ENCODE assay signal across 20 cellular contexts in the genomic region with DNA sequence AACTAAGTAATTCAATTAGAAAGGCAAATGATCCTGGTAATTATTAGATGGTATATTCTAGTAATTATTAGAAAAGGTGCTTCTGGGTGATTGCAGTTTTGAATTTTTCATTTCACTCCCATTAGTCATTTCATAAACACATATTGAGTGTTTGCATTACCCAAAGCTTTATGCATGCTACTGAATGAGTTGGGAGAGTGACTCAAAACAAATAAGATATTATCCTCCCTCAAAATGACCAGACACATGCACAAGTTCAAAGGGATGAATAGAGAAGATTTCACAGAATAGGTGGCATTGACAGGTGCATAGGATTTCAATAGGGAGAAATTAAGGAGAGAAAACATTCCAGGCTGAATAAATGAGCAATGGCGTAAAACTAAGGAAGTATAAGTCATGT.
DNase-seq lines count a peak whose midpoint lies in the region; ATAC-seq, FAIRE-seq and TF ChIP-seq lines count a peak whose summit lies in the region.
"Had no signal": no experiment of that assay in that cellular context is flagged by ENCODE, and none has a peak within 500 bp of the region (broad histone marks: within the 10 kb centered on the region; RNA-seq: fewer than 3 reads in every experiment).

No MANE protein-coding gene starts in this region.

- H3K27me3 Mint-ChIP-seq in activated T-helper 17 cell treated with anti-CD3 and anti-CD28 coated beads, Interleukin-2, amount 50 U/mL, for 72 hours: no peaks in the 10 kb centered on the region

- TF ChIP-seq RAD21 in HepG2 (CRISPR knock-in tag; IDR thresholded peaks at IDR 0.05): no peak

- H3K4me2 ChIP-seq in KMS-11 (peak overlapping the region; percentile 2; the same call in 1 of the 2 replicates), HepG2 (ENCODE audit: low read depth, low read length) (no peak overlapping the region)
- H3K4me2 ChIP-seq: PC-9 had no signal

- FAIRE-seq in HepG2 (lab: Jason Lieb, UNC): no peak
- FAIRE-seq: A204.1 had no signal

- H3K4me3 ChIP-seq in KMS-11 (IDR thresholded peaks at IDR 0.05; ENCODE audit: insufficient read depth, low read depth, low read length) (no peak overlapping the region), HepG2 (replicated peaks in 1 of 3; ENCODE audit: insufficient read depth in 1 of 3, low read depth in 2 of 3, low read length in 3 of 3) (no peak overlapping the region), testis (no peak overlapping the region)
- H3K4me3 ChIP-seq: HAP-1, PC-9, SK-N-MC had no signal

- 94% methylated on average over 1 of the region's 1 CpG for WGBS in HepG2 (ENCODE audit: low lambda C conversion rate)
- WGBS in testis, 2 donors: 84 to 96% methylated on average over 1 of the region's 1 CpG

- TF ChIP-seq POLR2A in HepG2 (IDR thresholded peaks at IDR 0.05; ENCODE audit: insufficient read depth in 1 of 2, low read depth in 2 of 2, low read length in 2 of 2) (no peak), testis (IDR thresholded peaks at IDR 0.05) (no peak)

- H3K9ac ChIP-seq in KMS-11: no peak overlapping the region
- no peak overlapping the region for H3K9ac ChIP-seq in HepG2 (ENCODE audit: insufficient read depth, low read depth, low read length)

- no peak for TF ChIP-seq CTCF in KMS-11 (conservative IDR thresholded peaks at IDR 0.05; ENCODE audit: low read depth, low read length)
- no peak for TF ChIP-seq CTCF in HepG2 (CRISPR knock-in tag; IDR thresholded peaks at IDR 0.05)
- no peak for TF ChIP-seq CTCF in testis (IDR thresholded peaks at IDR 0.05)

- BruUV-seq in HepG2 (replicated peaks; lab: Mats Ljungman, UMichigan): no TSS peak

- intact Hi-C loops in HepG2 (cut with micrococcal nuclease; ENCODE audit: unreplicated experiment) (loop anchor here (10.0 kb wide), 1 partner anchor 220 kb away; no protein-coding TSS in a partner anchor), testis (cut with DNase I; ENCODE audit: low total_unique reads) (no loop called here)

- CTCF ChIA-PET in HepG2 (lab: Yijun Ruan, JAX; ENCODE audit: low intra/inter-chr PET ratio, low total read pairs): no interaction called here

- no peaks in the 10 kb centered on the region for H4K20me1 ChIP-seq in KMS-11 (ENCODE audit: insufficient read depth)
- no peaks in the 10 kb centered on the region; the same call in 1 of the 2 replicates for H4K20me1 ChIP-seq in HepG2 (ENCODE audit: insufficient read depth, low read length)

- H2AFZ ChIP-seq in KMS-11 (ENCODE audit: low read depth): no peak overlapping the region
- H2AFZ ChIP-seq in HepG2 (ENCODE audit: low read length): no peak overlapping the region
- H2AFZ ChIP-seq: PC-9 had no signal

- H3K9me3 Mint-ChIP-seq in activated T-helper 17 cell treated with anti-CD3 and anti-CD28 coated beads, Interleukin-2, amount 50 U/mL, for 72 hours: no peaks in the 10 kb centered on the region

- H3K9me3 ChIP-seq in HepG2 (ENCODE audit: low read length) (no peaks in the 10 kb centered on the region), testis (no peaks in the 10 kb centered on the region)
- H3K9me3 ChIP-seq: HAP-1 had no signal

- peak overlapping the region; percentile 8 for H3K27ac Mint-ChIP-seq in activated T-helper 17 cell treated with anti-CD3 and anti-CD28 coated beads, Interleukin-2, amount 50 U/mL, for 72 hours

- no peaks in the 10 kb centered on the region for H3K36me3 Mint-ChIP-seq in activated T-helper 17 cell treated with anti-CD3 and anti-CD28 coated beads, Interleukin-2, amount 50 U/mL, for 72 hours (ENCODE audit: low read depth)

- H3K27ac ChIP-seq in KMS-11: no peak overlapping the region
- no peak overlapping the region for H3K27ac ChIP-seq in HepG2 (ENCODE audit: extremely low read length, insufficient read depth, low read length)
- H3K27ac ChIP-seq in testis: no peak overlapping the region
- H3K27ac ChIP-seq: PC-9, SK-N-MC had no signal

- H3K27me3 ChIP-seq in KMS-11 (ENCODE audit: insufficient read depth, low read depth) (no peaks in the 10 kb centered on the region), HepG2 (ENCODE audit: control insufficient read depth in 1 of 2, insufficient read depth in 2 of 2, low read length in 2 of 2) (no peaks in the 10 kb centered on the region), testis (no peaks in the 10 kb centered on the region)

- H3K36me3 ChIP-seq in KMS-11 (ENCODE audit: insufficient read depth): no peaks in the 10 kb centered on the region
- H3K36me3 ChIP-seq in HepG2 (replicated peaks in 1 of 2; ENCODE audit: control insufficient read depth in 1 of 2, insufficient read depth in 2 of 2, low read length in 2 of 2): peaks cover 1 to 13% of the 10 kb centered on the region in 2 experiments; a peak in 3 of 5 replicates
- no peaks in the 10 kb centered on the region for H3K36me3 ChIP-seq in testis (ENCODE audit: low read depth, missing control alignments)
- H3K36me3 ChIP-seq: HAP-1 had no signal

- TF ChIP-seq EP300 in HepG2 (IDR thresholded peaks at IDR 0.05; ENCODE audit: low read depth in 2 of 2, low read length in 2 of 2): peak in 1 of 2 experiments; percentile 29; a peak in 1 of 4 replicates
- TF ChIP-seq EP300 in HepG2 (CRISPR knock-in tag; IDR thresholded peaks at IDR 0.05; ENCODE audit: borderline replicate concordance): no peak

- in situ Hi-C loops in HepG2 (cut with HindIII; ENCODE audit: extremely low pct_ligation_motif_present, low pct_unique_long_range_greater_than_20kb): loop anchor here (25.0 kb wide), 1 partner anchor 187 kb away; no protein-coding TSS in a partner anchor

- H3K4me1 ChIP-seq in KMS-11 (ENCODE audit: low read depth, poor library complexity, severe bottlenecking): peaks cover 41% of the 10 kb centered on the region
- H3K4me1 ChIP-seq in HepG2 (ENCODE audit: insufficient read depth, low read length): no peaks in the 10 kb centered on the region
- H3K4me1 ChIP-seq in testis: no peaks in the 10 kb centered on the region
- H3K4me1 ChIP-seq: HAP-1 had no signal

- H3K79me2 ChIP-seq in KMS-11 (ENCODE audit: insufficient read depth, low read depth) (no peaks in the 10 kb centered on the region), HepG2 (ENCODE audit: insufficient read depth, low read length) (no peaks in the 10 kb centered on the region)

- ATAC-seq in activated T-helper 17 cell treated with anti-CD3 and anti-CD28 coated beads, Interleukin-2, amount 50 U/mL, for 72 hours (replicated peaks): peak; percentile 29
- ATAC-seq in HepG2 (no peak; the same call in 2 of the 3 replicates), GM19467 (IDR thresholded peaks at IDR 0.05; ENCODE audit: unreplicated experiment) (no peak)

- no peaks in the 10 kb centered on the region for H3K4me1 Mint-ChIP-seq in activated T-helper 17 cell treated with anti-CD3 and anti-CD28 coated beads, Interleukin-2, amount 50 U/mL, for 72 hours

- DNase-seq in SIG-M5 treated with dmso at 0.1 percent for 504 hours (lab: John Stamatoyannopoulos, UW; ENCODE audit: unreplicated experiment): peak; percentile 8
- DNase-seq in SIG-M5 (lab: John Stamatoyannopoulos, UW): no peak
- peak; percentile 40 for DNase-seq in HepG2 (ENCODE audit: low spot score)
- no peak for DNase-seq in testis
- no peak for DNase-seq in AG20443 (ENCODE audit: low spot score)
- DNase-seq: C1 segment of cervical spinal cord, KBM-7, NCI-H1092, NCI-H1694, NCI-H2107, NCI-H345, NCI-H526 treated with DMSO at 0.1 percent for 48 hours, T-helper 1 cell had no signal

- H3K4me3 Mint-ChIP-seq in activated T-helper 17 cell treated with anti-CD3 and anti-CD28 coated beads, Interleukin-2, amount 50 U/mL, for 72 hours: no peak overlapping the region

- POLR2A ChIA-PET in HepG2 (lab: Yijun Ruan, JAX): no interaction called here

TF ChIP-seq in HepG2, 621 proteins besides CTCF, POLR2A, EP300 and RAD21 (continues in another document):
- TF ChIP-seq, protein P1, sequence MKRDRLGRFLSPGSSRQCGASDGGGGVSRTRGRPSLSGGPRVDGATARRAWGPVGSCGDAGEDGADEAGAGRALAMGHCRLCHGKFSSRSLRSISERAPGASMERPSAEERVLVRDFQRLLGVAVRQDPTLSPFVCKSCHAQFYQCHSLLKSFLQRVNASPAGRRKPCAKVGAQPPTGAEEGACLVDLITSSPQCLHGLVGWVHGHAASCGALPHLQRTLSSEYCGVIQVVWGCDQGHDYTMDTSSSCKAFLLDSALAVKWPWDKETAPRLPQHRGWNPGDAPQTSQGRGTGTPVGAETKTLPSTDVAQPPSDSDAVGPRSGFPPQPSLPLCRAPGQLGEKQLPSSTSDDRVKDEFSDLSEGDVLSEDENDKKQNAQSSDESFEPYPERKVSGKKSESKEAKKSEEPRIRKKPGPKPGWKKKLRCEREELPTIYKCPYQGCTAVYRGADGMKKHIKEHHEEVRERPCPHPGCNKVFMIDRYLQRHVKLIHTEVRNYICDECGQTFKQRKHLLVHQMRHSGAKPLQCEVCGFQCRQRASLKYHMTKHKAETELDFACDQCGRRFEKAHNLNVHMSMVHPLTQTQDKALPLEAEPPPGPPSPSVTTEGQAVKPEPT (CRISPR knock-in tag; IDR thresholded peaks at IDR 0.05; ENCODE audit: low read depth): no peak
- peak; percentile 44; the same call in 1 of the 2 replicates for TF ChIP-seq TBX3 (IDR thresholded peaks at IDR 0.05; ENCODE audit: borderline replicate concordance)
- no peak for TF ChIP-seq SOX5 (CRISPR knock-in tag; IDR thresholded peaks at IDR 0.05; ENCODE audit: borderline replicate concordance)
- no peak for TF ChIP-seq ZSCAN25 (CRISPR knock-in tag; IDR thresholded peaks at IDR 0.05)
- TF ChIP-seq JDP2 (CRISPR knock-in tag; IDR thresholded peaks at IDR 0.05; ENCODE audit: borderline replicate concordance): no peak
- no peak for TF ChIP-seq RORA (CRISPR knock-in tag; IDR thresholded peaks at IDR 0.05)
- TF ChIP-seq ETV5 (CRISPR knock-in tag; IDR thresholded peaks at IDR 0.05; ENCODE audit: borderline replicate concordance): no peak
- no peak for TF ChIP-seq SRSF9 (IDR thresholded peaks at IDR 0.05; ENCODE audit: borderline replicate concordance, insufficient read depth, low read depth, low read length, poor library complexity, severe bottlenecking)
- no peak for TF ChIP-seq ZNF20 (CRISPR knock-in tag; IDR thresholded peaks at IDR 0.05)
- no peak for TF ChIP-seq ARHGAP35 (CRISPR knock-in tag; IDR thresholded peaks at IDR 0.05; ENCODE audit: borderline replicate concordance)
- no peak for TF ChIP-seq MTA1 (CRISPR knock-in tag; IDR thresholded peaks at IDR 0.05; ENCODE audit: borderline replicate concordance)

Comparison
In these comparisons a context has a peak if more than half of its experiments do, and no peak if none do; other contexts are left out.
1. DNase-seq: peak in SIG-M5 treated with dmso at 0.1 percent for 504 hours (single experiment) and HepG2 (single experiment); none in SIG-M5 (single experiment), testis (single experiment) and AG20443 (single experiment).